ENCODE assay signal across 14 cellular contexts in the genomic region with DNA sequence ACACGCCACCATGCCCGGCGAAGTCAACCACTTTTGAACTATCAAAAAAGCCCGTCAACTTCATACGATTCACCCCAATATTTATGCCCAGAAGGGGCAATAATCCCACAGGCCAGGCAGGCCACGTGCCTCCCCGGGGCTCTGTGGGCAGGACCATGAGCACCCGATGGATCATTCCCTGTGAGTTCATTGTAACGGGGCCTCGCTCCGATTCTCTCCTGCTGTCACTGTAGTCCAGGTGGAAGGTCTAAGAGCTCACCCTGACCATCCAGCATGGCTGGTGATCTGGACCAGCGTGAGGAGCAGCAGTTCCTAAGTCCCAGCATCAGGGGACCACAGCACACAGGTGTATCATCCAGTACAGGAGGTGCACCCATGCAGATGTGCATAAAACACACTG.
"Had no signal": no experiment of that assay in that cellular context is flagged by ENCODE, and none has a peak within 500 bp of the region (broad histone marks: within the 10 kb centered on the region; RNA-seq: fewer than 3 reads in every experiment).

No MANE protein-coding gene starts in this region.

- ATAC-seq: left colon; mucosa of descending colon; naive thymus-derived CD8-positive, alpha-beta T cell; psoas muscle; stimulated activated naive CD8-positive, alpha-beta T cell treated with anti-CD3 and anti-CD28 coated beads, Interleukin-15, amount 100 ng/mL, for 72 hours; T-helper 17 cell had no signal

- H3K27ac Mint-ChIP-seq: activated naive CD4-positive, alpha-beta T cell treated with anti-CD3 and anti-CD28 coated beads for 36 hours; immature natural killer cell; T-helper 17 cell had no signal

- H3K4me3 ChIP-seq: mucosa of descending colon, psoas muscle had no signal

- H3K4me1 ChIP-seq: psoas muscle had no signal

- DNase-seq: activated CD4-positive, alpha-beta T cell treated with anti-CD3 and anti-CD28 coated beads, Interleukin-2, amount 50 U/mL, for 4 hours; activated CD4-positive, CD25-positive, alpha-beta regulatory T cell; activated naive CD4-positive, alpha-beta T cell treated with anti-CD3 and anti-CD28 coated beads for 36 hours; brain microvascular endothelial cell; cerebellar nuclear complex; glutamatergic neuron; immature natural killer cell; left colon; psoas muscle; stimulated activated CD4-positive, alpha-beta T cell treated with anti-CD3 and anti-CD28 coated beads, Interleukin-4, amount 100 ng/mL, for 24 hours; T-helper 17 cell had no signal

- H3K27ac ChIP-seq: brain microvascular endothelial cell, psoas muscle had no signal

- H3K4me3 Mint-ChIP-seq: activated naive CD4-positive, alpha-beta T cell treated with anti-CD3 and anti-CD28 coated beads for 36 hours; immature natural killer cell; naive thymus-derived CD8-positive, alpha-beta T cell; T-helper 17 cell had no signal

- H3K9me3 Mint-ChIP-seq: activated naive CD4-positive, alpha-beta T cell treated with anti-CD3 and anti-CD28 coated beads for 36 hours; immature natural killer cell; stimulated activated naive CD8-positive, alpha-beta T cell treated with anti-CD3 and anti-CD28 coated beads, Interleukin-15, amount 100 ng/mL, for 72 hours had no signal

- H3K9me3 ChIP-seq: mucosa of descending colon, psoas muscle had no signal

- H3K4me1 Mint-ChIP-seq: immature natural killer cell, T-helper 17 cell had no signal

- H3K36me3 ChIP-seq: brain microvascular endothelial cell had no signal
